ENCODE assay signal across 1 cellular context in genomic region chr18:62717059-62717849, GRCh38.
A peak's percentile ranks its signal among the peaks of the same experiment; 100 is the strongest.
TF ChIP-seq lines count a peak whose summit lies in the region.

No MANE protein-coding gene starts in this region.

TF ChIP-seq in HEK293, 187 proteins besides CTCF, POLR2A, EP300 and RAD21 (continued from another document and continues in another):
- 0 out of 2 replicates have a peak, but pooled peaks have one; percentile 53 for TF ChIP-seq PRDM6 (tag by site-specific recombination; IDR thresholded peaks at IDR 0.05)
- no peak for TF ChIP-seq ZNF48 (tag by site-specific recombination; IDR thresholded peaks at IDR 0.05)
- TF ChIP-seq ZNF366 (tag by site-specific recombination; conservative IDR thresholded peaks at IDR 0.05) = peak; percentile 50; the same call in 1 of the 2 replicates
- TF ChIP-seq ZBTB21 (tag by site-specific recombination; IDR thresholded peaks at IDR 0.05) = no peak
- no peak for TF ChIP-seq ZNF274 (IDR thresholded peaks at IDR 0.05; ENCODE audit: low read length)
- no peak for TF ChIP-seq ZNF274 (tag by site-specific recombination; IDR thresholded peaks at IDR 0.05; ENCODE audit: borderline replicate concordance)
- TF ChIP-seq ZNF18 (tag by site-specific recombination; IDR thresholded peaks at IDR 0.05) = no peak
- no peak for TF ChIP-seq ZBTB20 (tag by site-specific recombination; IDR thresholded peaks at IDR 0.05)
- no peak for TF ChIP-seq ZNF221 (tag by site-specific recombination; IDR thresholded peaks at IDR 0.05; ENCODE audit: borderline replicate concordance)
- TF ChIP-seq ZNF211 (tag by site-specific recombination; IDR thresholded peaks at IDR 0.05; ENCODE audit: low read depth) = no peak
- TF ChIP-seq ZBTB48 (tag by site-specific recombination; IDR thresholded peaks at IDR 0.05) = no peak
- 0 out of 2 replicates have a peak, but pooled peaks have one; percentile 54 for TF ChIP-seq BCL11B (tag by site-specific recombination; IDR thresholded peaks at IDR 0.05; ENCODE audit: low read depth)
- no peak for TF ChIP-seq ZNF280D (tag by site-specific recombination; IDR thresholded peaks at IDR 0.05)
- TF ChIP-seq ZNF184 (tag by site-specific recombination; IDR thresholded peaks at IDR 0.05) = no peak
- TF ChIP-seq SCRT2 (tag by site-specific recombination; IDR thresholded peaks at IDR 0.05) = peak; percentile 84
- TF ChIP-seq ZNF488 (tag by site-specific recombination; IDR thresholded peaks at IDR 0.05) = no peak
- no peak for TF ChIP-seq KLF16 (tag by site-specific recombination; IDR thresholded peaks at IDR 0.05)
- no peak for TF ChIP-seq ZNF239 (tag by site-specific recombination; IDR thresholded peaks at IDR 0.05)
- TF ChIP-seq RBAK (tag by site-specific recombination; IDR thresholded peaks at IDR 0.05) = no peak
- TF ChIP-seq SP7 (tag by site-specific recombination; IDR thresholded peaks at IDR 0.05) = peak; percentile 70
- no peak for TF ChIP-seq GLI4 (tag by site-specific recombination; IDR thresholded peaks at IDR 0.05)
- TF ChIP-seq TRIM28 (IDR thresholded peaks at IDR 0.05; ENCODE audit: borderline replicate concordance, low read length) = no peak
- peak; percentile 75; the same call in 1 of the 2 replicates for TF ChIP-seq ZNF394 (tag by site-specific recombination; IDR thresholded peaks at IDR 0.05; ENCODE audit: borderline replicate concordance)
- TF ChIP-seq ZSCAN4 (tag by site-specific recombination; IDR thresholded peaks at IDR 0.05) = no peak
- no peak for TF ChIP-seq MEIS1 (CRISPR knock-in tag; IDR thresholded peaks at IDR 0.05; ENCODE audit: borderline replicate concordance)
- no peak for TF ChIP-seq ZNF223 (tag by site-specific recombination; IDR thresholded peaks at IDR 0.05)
- TF ChIP-seq ATF2 (tag by site-specific recombination; IDR thresholded peaks at IDR 0.05; ENCODE audit: low read depth) = no peak
- no peak for TF ChIP-seq ZFP41 (tag by site-specific recombination; IDR thresholded peaks at IDR 0.05; ENCODE audit: borderline replicate concordance)
- peak; percentile 56; the same call in 1 of the 2 replicates for TF ChIP-seq ZNF335 (tag by site-specific recombination; conservative IDR thresholded peaks at IDR 0.05)
- TF ChIP-seq ZNF214 (tag by site-specific recombination; IDR thresholded peaks at IDR 0.05; ENCODE audit: borderline replicate concordance) = no peak
- no peak for TF ChIP-seq ZNF514 (tag by site-specific recombination; IDR thresholded peaks at IDR 0.05)
- TF ChIP-seq ZNF23 (tag by site-specific recombination; IDR thresholded peaks at IDR 0.05; ENCODE audit: borderline replicate concordance) = no peak
- TF ChIP-seq ZSCAN5A (tag by site-specific recombination; IDR thresholded peaks at IDR 0.05) = no peak
- no peak for TF ChIP-seq REST (tag by site-specific recombination; IDR thresholded peaks at IDR 0.05)
- no peak for TF ChIP-seq ZNF785 (tag by site-specific recombination; IDR thresholded peaks at IDR 0.05)
- no peak for TF ChIP-seq ZNF791 (tag by site-specific recombination; IDR thresholded peaks at IDR 0.05)
- TF ChIP-seq MZF1 (tag by site-specific recombination; IDR thresholded peaks at IDR 0.05; ENCODE audit: borderline replicate concordance) = no peak
- TF ChIP-seq ZNF202 (tag by site-specific recombination; IDR thresholded peaks at IDR 0.05; ENCODE audit: borderline replicate concordance) = no peak
- no peak for TF ChIP-seq ZNF701 (tag by site-specific recombination; IDR thresholded peaks at IDR 0.05)
- TF ChIP-seq ZNF354C (tag by site-specific recombination; IDR thresholded peaks at IDR 0.05; ENCODE audit: borderline replicate concordance, low read depth) = no peak
- no peak for TF ChIP-seq ZBTB7A (tag by site-specific recombination; IDR thresholded peaks at IDR 0.05; ENCODE audit: low read depth)
- no peak for TF ChIP-seq ZNF585B (tag by site-specific recombination; IDR thresholded peaks at IDR 0.05)
- no peak for TF ChIP-seq HOXC10 (CRISPR knock-in tag; IDR thresholded peaks at IDR 0.05)
- no peak for TF ChIP-seq ZNF658 (tag by site-specific recombination; IDR thresholded peaks at IDR 0.05)
- TF ChIP-seq ZNF341 (tag by site-specific recombination; IDR thresholded peaks at IDR 0.05; ENCODE audit: low read depth) = no peak
- TF ChIP-seq ZNF555 (tag by site-specific recombination; conservative IDR thresholded peaks at IDR 0.05) = no peak
- TF ChIP-seq ZNF426 (tag by site-specific recombination; IDR thresholded peaks at IDR 0.05) = no peak
- no peak for TF ChIP-seq ZNF169 (tag by site-specific recombination; IDR thresholded peaks at IDR 0.05)
- TF ChIP-seq ZNF324 (tag by site-specific recombination; IDR thresholded peaks at IDR 0.05) = no peak
- 0 out of 2 replicates have a peak, but pooled peaks have one; percentile 18 for TF ChIP-seq SP3 (tag by site-specific recombination; IDR thresholded peaks at IDR 0.05)
- TF ChIP-seq ZNF248 (tag by site-specific recombination; IDR thresholded peaks at IDR 0.05) = no peak
- no peak for TF ChIP-seq ZNF404 (tag by site-specific recombination; IDR thresholded peaks at IDR 0.05)
